ENCODE assay signal across 8 cellular contexts in genomic region chr15:40766194-40766830, GRCh38. TPM values are rescaled to one million over a fixed set of nuclear protein-coding genes. Genes with fewer than 3 reads are reported as not detected.
DNase-seq lines count a peak whose midpoint lies in the region; ATAC-seq and TF ChIP-seq lines count a peak whose summit lies in the region.

No MANE protein-coding gene starts in this region.

- H3K79me2 ChIP-seq in GM23338 (replicated peaks; ENCODE audit: insufficient read depth), result no peaks in the 10 kb centered on the region

- POLR2A ChIA-PET in A673 (lab: Charles Lee; ENCODE audit: low non-redundant PET), result no interaction called here
- POLR2A ChIA-PET in activated CD4-positive, alpha-beta memory T cell treated with anti-CD3 and anti-CD28 coated beads, Interleukin-2, amount 10 ng/mL, durations not matched to agents 7 days and 5 days (lab: Charles Lee), result interaction anchor here (0.7 to 4.9 kb wide), 8 partner anchors 10 to 82 kb away, joined by 3 to 36 read pairs (median 12); partner anchors contain the start of gene RAD51

- H3K4me1 ChIP-seq in A673 (ENCODE audit: insufficient read depth, low read length, poor library complexity, severe bottlenecking), result peaks cover 52% of the 10 kb centered on the region
- peaks cover 23% of the 10 kb centered on the region for H3K4me1 ChIP-seq in GM23338 (ENCODE audit: insufficient read depth)
- H3K4me1 ChIP-seq in iPS-20b (ENCODE audit: insufficient read depth, low read length), result peaks cover 17% of the 10 kb centered on the region
- peaks cover 16% of the 10 kb centered on the region for H3K4me1 ChIP-seq in psoas muscle

- no peaks in the 10 kb centered on the region for H4K20me1 ChIP-seq in GM23338 (replicated peaks; ENCODE audit: insufficient read depth)

- TF ChIP-seq CTCF in A673 (conservative IDR thresholded peaks at IDR 0.05; ENCODE audit: low read depth, low read length), result no peak
- no peak for TF ChIP-seq CTCF in GM23338 (conservative IDR thresholded peaks at IDR 0.05; ENCODE audit: low read depth in 2 of 2)
- TF ChIP-seq CTCF in psoas muscle (IDR thresholded peaks at IDR 0.05), result no peak

- H3K4me3 ChIP-seq in A673 (ENCODE audit: low read depth, low read length, poor library complexity, severe bottlenecking), result no peak overlapping the region
- 0 out of 2 replicates have a peak overlapping the region, but pooled peaks have one; percentile 12 for H3K4me3 ChIP-seq in GM23338
- H3K4me3 ChIP-seq in iPS-20b (ENCODE audit: low read length), result no peak overlapping the region
- H3K4me3 ChIP-seq in psoas muscle, result no peak overlapping the region

- peaks cover 41% of the 10 kb centered on the region for H3K4me1 Mint-ChIP-seq in GM23338
- peaks cover 56% of the 10 kb centered on the region for H3K4me1 Mint-ChIP-seq in activated CD4-positive, alpha-beta memory T cell treated with anti-CD3 and anti-CD28 coated beads, Interleukin-2, amount 10 ng/mL, durations not matched to agents 7 days and 5 days

- H3F3A ChIP-seq in GM23338 (replicated peaks; ENCODE audit: low read depth), result peaks cover 15% of the 10 kb centered on the region

- 0 out of 2 replicates have a peak overlapping the region, but pooled peaks have one; percentile 1 for H3K9ac ChIP-seq in iPS-20b (ENCODE audit: low read depth, low read length)

- H3K9me3 Mint-ChIP-seq in GM23338, result no peaks in the 10 kb centered on the region
- H3K9me3 Mint-ChIP-seq in activated CD4-positive, alpha-beta memory T cell treated with anti-CD3 and anti-CD28 coated beads, Interleukin-2, amount 10 ng/mL, durations not matched to agents 7 days and 5 days, result no peaks in the 10 kb centered on the region

- CTCF ChIA-PET in A673 (lab: Charles Lee), result no interaction called here
- CTCF ChIA-PET in activated CD4-positive, alpha-beta memory T cell treated with anti-CD3 and anti-CD28 coated beads, Interleukin-2, amount 10 ng/mL, durations not matched to agents 7 days and 5 days (lab: Charles Lee), result interaction anchor here (2.3 to 2.8 kb wide), 2 partner anchors 11 to 20 kb away, joined by 7 to 10 read pairs; no protein-coding TSS in a partner anchor

- BruUV-seq in A673 (replicated peaks; lab: Mats Ljungman, UMichigan), result no TSS peak

- H3K27me3 ChIP-seq in A673 (replicated peaks; ENCODE audit: insufficient read depth, low read depth, low read length, poor library complexity) (no peaks in the 10 kb centered on the region), GM23338 (ENCODE audit: insufficient read depth) (0 out of 2 replicates have a peak, but pooled peaks cover 4% of the 10 kb centered on the region), iPS-20b (ENCODE audit: insufficient read depth, low read length) (peaks cover 24% of the 10 kb centered on the region), psoas muscle (ENCODE audit: insufficient read depth in 3 of 3, low read length in 2 of 3) (no peaks in the 10 kb centered on the region)

- peak overlapping the region; percentile 70 for H3K27ac Mint-ChIP-seq in GM23338
- H3K27ac Mint-ChIP-seq in activated CD4-positive, alpha-beta memory T cell treated with anti-CD3 and anti-CD28 coated beads, Interleukin-2, amount 10 ng/mL, durations not matched to agents 7 days and 5 days, result no peak overlapping the region

- 61 to 75% (median 62%) methylated on average over 8 of the region's 8 CpGs for WGBS in psoas muscle, 3 donors

- no peaks in the 10 kb centered on the region for H3K36me3 Mint-ChIP-seq in GM23338 (ENCODE audit: low read depth)
- peaks cover 13% of the 10 kb centered on the region for H3K36me3 Mint-ChIP-seq in activated CD4-positive, alpha-beta memory T cell treated with anti-CD3 and anti-CD28 coated beads, Interleukin-2, amount 10 ng/mL, durations not matched to agents 7 days and 5 days (ENCODE audit: low read depth)

- ATAC-seq in GM23338, result no peak
- no peak for ATAC-seq in psoas muscle
- ATAC-seq in GM18858 (IDR thresholded peaks at IDR 0.05; ENCODE audit: unreplicated experiment), result no peak

- intact Hi-C loops in A673 (cut with micrococcal nuclease; ENCODE audit: unreplicated experiment) (no loop called here), psoas muscle (cut with DNase I) (no loop called here)

- H2AFZ ChIP-seq in GM23338, result no peak overlapping the region

- no peaks in the 10 kb centered on the region for H3K9me2 ChIP-seq in GM23338 (ENCODE audit: insufficient read depth)

- DNase-seq in A673 (ENCODE audit: low spot score) (no peak), GM23338 (ENCODE audit: low spot score) (no peak), NCI-H446 treated with DMSO at 0.1 percent for 48 hours (lab: John Stamatoyannopoulos, UW) (no peak), psoas muscle (no peak)
- DNase-seq in activated CD4-positive, alpha-beta memory T cell treated with anti-CD3 and anti-CD28 coated beads, Interleukin-2, amount 10 ng/mL, durations not matched to agents 7 days and 5 days, result no peak
- DNase-seq in stimulated activated CD4-positive, alpha-beta T cell treated with anti-CD3 and anti-CD28 coated beads, Interleukin-2, amount 100 ng/mL, for 48 hours, result no peak

- H3K9me3 ChIP-seq in A673 (ENCODE audit: low read depth, low read length, poor library complexity, severe bottlenecking), result no peaks in the 10 kb centered on the region
- no peaks in the 10 kb centered on the region for H3K9me3 ChIP-seq in iPS-20b (ENCODE audit: insufficient read depth, low read depth, low read length)
- H3K9me3 ChIP-seq in psoas muscle, result no peaks in the 10 kb centered on the region

- H3K36me3 ChIP-seq in A673 (ENCODE audit: insufficient read depth, low read length, poor library complexity, severe bottlenecking) (peaks cover 4% of the 10 kb centered on the region), GM23338 (ENCODE audit: insufficient read depth) (no peaks in the 10 kb centered on the region), iPS-20b (ENCODE audit: insufficient read depth, low read depth, low read length) (peaks cover 7% of the 10 kb centered on the region; the same call in 1 of the 2 replicates), psoas muscle (ENCODE audit: insufficient read depth in 1 of 2, low read depth in 1 of 2) (peaks cover 0 to 24% of the 10 kb centered on the region in 2 donors)

- peaks cover 23% of the 10 kb centered on the region for H3K27me3 Mint-ChIP-seq in GM23338 (ENCODE audit: insufficient read depth, low read depth, poor library complexity)
- no peaks in the 10 kb centered on the region for H3K27me3 Mint-ChIP-seq in activated CD4-positive, alpha-beta memory T cell treated with anti-CD3 and anti-CD28 coated beads, Interleukin-2, amount 10 ng/mL, durations not matched to agents 7 days and 5 days

- H3K27ac ChIP-seq in A673 (ENCODE audit: low read depth, low read length, poor library complexity, severe bottlenecking) (peak overlapping the region; percentile 58), GM23338 (ENCODE audit: low read depth) (no peak overlapping the region; the same call in 1 of the 2 replicates), iPS-20b (ENCODE audit: low read length) (no peak overlapping the region), psoas muscle (no peak overlapping the region)

- H3K4me2 ChIP-seq in GM23338, result peak overlapping the region; percentile 21; the same call in 1 of the 2 replicates

- H3K4me3 Mint-ChIP-seq in GM23338, result no peak overlapping the region; the same call in 2 of the 3 replicates
- peak overlapping the region; percentile 2 for H3K4me3 Mint-ChIP-seq in activated CD4-positive, alpha-beta memory T cell treated with anti-CD3 and anti-CD28 coated beads, Interleukin-2, amount 10 ng/mL, durations not matched to agents 7 days and 5 days

TF ChIP-seq in GM23338, 12 proteins besides CTCF, POLR2A, EP300 and RAD21 (continues in another document):
- no peak for TF ChIP-seq NANOG (IDR thresholded peaks at IDR 0.05; ENCODE audit: borderline replicate concordance)

RNA-seq across cellular contexts. Expression of gene GCHFR, which starts 2.4 kb away (rescaled TPM):
- total RNA-seq in A673 (2021) (7.1 and 10.8 TPM in 2 replicates), psoas muscle (1 to 10 TPM; 1.5 to 4.9 (median 2.9) TPM)
- 44.2 and 45.4 TPM in 2 replicates for total RNA-seq in GM23338 (2014; rRNA removed; shearing (Covaris generic))
- polyA plus RNA-seq in GM23338 (2016; fragmentation: Nextera tagmentation; extraction: Ambion mirVana) (38.9 and 40.2 TPM in 2 replicates), psoas muscle (1 to 10 TPM; 4.3 to 6.7 (median 5.0) TPM)
- total RNA-seq in activated CD4-positive, alpha-beta memory T cell treated with anti-CD3 and anti-CD28 coated beads, Interleukin-2, amount 10 ng/mL, durations not matched to agents 7 days and 5 days, result 10 to 100 TPM; 39.4 to 39.6 TPM

RNA-seq across cellular contexts. Expression of gene C15orf62, which starts 3.5 kb away (rescaled TPM):
- total RNA-seq in A673 (2021), result 0.33 and 0.62 TPM in 2 replicates
- 0.08 and 0.80 TPM in 2 replicates for total RNA-seq in GM23338 (2014; rRNA removed; shearing (Covaris generic))
- polyA plus RNA-seq in GM23338 (2016; fragmentation: Nextera tagmentation; extraction: Ambion mirVana), result 0.16 and 0.68 TPM in 2 replicates
- 1 to 10 TPM; 1.1 to 1.2 TPM for total RNA-seq in activated CD4-positive, alpha-beta memory T cell treated with anti-CD3 and anti-CD28 coated beads, Interleukin-2, amount 10 ng/mL, durations not matched to agents 7 days and 5 days
- total RNA-seq in psoas muscle, result not detected
- polyA plus RNA-seq in psoas muscle, result under 1 TPM; 0.05 to 0.19 (median 0.07) TPM

RNA-seq across cellular contexts. Expression of gene RMDN3, which starts 11.3 kb away (rescaled TPM):
- 50.8 and 50.9 TPM in 2 replicates for total RNA-seq in A673 (2021)
- total RNA-seq in GM23338 (2014; rRNA removed; shearing (Covaris generic)), result 16.4 and 17.0 TPM in 2 replicates
- 13.0 and 15.6 TPM in 2 replicates for polyA plus RNA-seq in GM23338 (2016; fragmentation: Nextera tagmentation; extraction: Ambion mirVana)
- total RNA-seq in activated CD4-positive, alpha-beta memory T cell treated with anti-CD3 and anti-CD28 coated beads, Interleukin-2, amount 10 ng/mL, durations not matched to agents 7 days and 5 days, result 10 to 100 TPM; 28.4 to 30.5 TPM
- total RNA-seq in psoas muscle, result 10 to 100 TPM; 17.1 to 20.1 (median 18.6) TPM
- 10 to 100 TPM; 11.1 to 30.9 (median 20.2) TPM for polyA plus RNA-seq in psoas muscle

RNA-seq across cellular contexts. Expression of gene ZFYVE19, which starts 40.6 kb away (rescaled TPM):
- total RNA-seq in A673 (2021) (26.4 and 27.1 TPM in 2 replicates), psoas muscle (10 to 100 TPM in 2 of 4 donors, 1 to 10 TPM in 2; 9.1 to 12.4 (median 10.8) TPM)
- total RNA-seq in GM23338 (2014; rRNA removed; shearing (Covaris generic)), result 22.7 and 23.5 TPM in 2 replicates
- polyA plus RNA-seq in GM23338 (2016; fragmentation: Nextera tagmentation; extraction: Ambion mirVana) (8.5 and 9.8 TPM in 2 replicates), psoas muscle (10 to 100 TPM; 16.9 to 31.5 (median 25.4) TPM)
- 10 to 100 TPM; 27.2 to 29.8 TPM for total RNA-seq in activated CD4-positive, alpha-beta memory T cell treated with anti-CD3 and anti-CD28 coated beads, Interleukin-2, amount 10 ng/mL, durations not matched to agents 7 days and 5 days

RNA-seq across cellular contexts. Expression of gene DNAJC17, which starts 41.0 kb away (rescaled TPM):
- total RNA-seq in A673 (2021) (34.5 and 37.1 TPM in 2 replicates), psoas muscle (10 to 100 TPM in 3 of 4 donors, 1 to 10 TPM in 1; 8.9 to 18.5 (median 13.0) TPM)
- total RNA-seq in GM23338 (2014; rRNA removed; shearing (Covaris generic)), result 23.0 and 35.0 TPM in 2 replicates
- polyA plus RNA-seq in GM23338 (2016; fragmentation: Nextera tagmentation; extraction: Ambion mirVana) (77.6 and 81.6 TPM in 2 replicates), psoas muscle (10 to 100 TPM; 16.6 to 32.4 (median 32.0) TPM)
- total RNA-seq in activated CD4-positive, alpha-beta memory T cell treated with anti-CD3 and anti-CD28 coated beads, Interleukin-2, amount 10 ng/mL, durations not matched to agents 7 days and 5 days, result 10 to 100 TPM; 35.8 to 37.8 TPM
